1 cellular context compared by ENCODE assay signal in genomic region chr17:82699551-82699950, GRCh38.
TF ChIP-seq lines count a peak whose summit lies in the region.

No MANE protein-coding gene starts in this region.

TF ChIP-seq in H1, 55 proteins besides CTCF, POLR2A, EP300 and RAD21:
- TF ChIP-seq CTBP2 (IDR thresholded peaks at IDR 0.05; ENCODE audit: borderline replicate concordance, insufficient read depth, insufficient read length, low read length), result no peak
- no peak for TF ChIP-seq BACH1 (IDR thresholded peaks at IDR 0.05; ENCODE audit: low read length)
- TF ChIP-seq CHD7 (IDR thresholded peaks at IDR 0.05; ENCODE audit: insufficient replicate concordance, low read length), result no peak
- TF ChIP-seq ATF3 (IDR thresholded peaks at IDR 0.05; ENCODE audit: insufficient read depth, low read depth, low read length), result no peak
- TF ChIP-seq CREB1 (IDR thresholded peaks at IDR 0.05), result no peak
- TF ChIP-seq TAF1 (IDR thresholded peaks at IDR 0.05; ENCODE audit: low read depth, low read length), result no peak
- TF ChIP-seq SIX5 (IDR thresholded peaks at IDR 0.05; ENCODE audit: low read depth, low read length), result no peak
- no peak for TF ChIP-seq KDM4A (IDR thresholded peaks at IDR 0.05; ENCODE audit: low read depth, low read length, severe bottlenecking)
